ENCODE assay signal across 1 cellular context in the genomic region with DNA sequence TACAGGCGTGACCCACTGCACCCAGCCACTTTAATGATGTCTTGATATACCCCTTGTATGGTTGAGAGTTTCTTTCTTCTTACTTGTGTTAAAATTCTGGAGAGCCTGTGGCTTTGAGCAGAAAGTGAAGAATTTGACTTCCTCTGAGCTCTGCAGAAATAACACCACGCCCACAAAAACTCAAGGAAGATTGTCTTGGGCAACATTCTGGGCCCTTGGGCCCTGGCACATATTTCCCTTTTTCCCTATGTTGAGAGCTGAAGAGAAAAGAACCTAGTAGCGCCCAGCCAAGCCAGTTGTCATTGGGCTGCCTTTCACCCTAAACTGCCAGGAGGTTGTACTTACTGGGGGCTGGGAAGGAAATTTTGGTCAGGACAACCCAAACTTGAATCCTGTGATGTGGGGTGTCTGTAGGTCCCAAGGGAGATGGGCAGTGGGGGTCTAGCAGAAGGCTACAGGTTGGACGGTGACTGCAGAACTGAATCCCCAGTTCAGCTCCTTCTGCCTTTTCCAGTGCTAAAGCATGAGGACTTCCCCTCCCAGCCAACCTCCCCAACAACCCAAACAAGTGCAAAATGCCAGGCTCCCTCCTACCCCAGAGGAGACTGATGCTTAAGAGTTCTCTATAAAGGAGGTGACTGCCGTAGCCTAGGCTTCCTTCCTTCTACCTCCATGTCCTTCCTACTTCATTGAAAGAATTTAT.
TF ChIP-seq lines count a peak whose summit lies in the region.

No MANE protein-coding gene starts in this region.

TF ChIP-seq in HCT116, 20 proteins besides CTCF, POLR2A, EP300 and RAD21:
- TF ChIP-seq CEBPB (IDR thresholded peaks at IDR 0.05; ENCODE audit: low read depth): no peak
- TF ChIP-seq, protein P1, sequence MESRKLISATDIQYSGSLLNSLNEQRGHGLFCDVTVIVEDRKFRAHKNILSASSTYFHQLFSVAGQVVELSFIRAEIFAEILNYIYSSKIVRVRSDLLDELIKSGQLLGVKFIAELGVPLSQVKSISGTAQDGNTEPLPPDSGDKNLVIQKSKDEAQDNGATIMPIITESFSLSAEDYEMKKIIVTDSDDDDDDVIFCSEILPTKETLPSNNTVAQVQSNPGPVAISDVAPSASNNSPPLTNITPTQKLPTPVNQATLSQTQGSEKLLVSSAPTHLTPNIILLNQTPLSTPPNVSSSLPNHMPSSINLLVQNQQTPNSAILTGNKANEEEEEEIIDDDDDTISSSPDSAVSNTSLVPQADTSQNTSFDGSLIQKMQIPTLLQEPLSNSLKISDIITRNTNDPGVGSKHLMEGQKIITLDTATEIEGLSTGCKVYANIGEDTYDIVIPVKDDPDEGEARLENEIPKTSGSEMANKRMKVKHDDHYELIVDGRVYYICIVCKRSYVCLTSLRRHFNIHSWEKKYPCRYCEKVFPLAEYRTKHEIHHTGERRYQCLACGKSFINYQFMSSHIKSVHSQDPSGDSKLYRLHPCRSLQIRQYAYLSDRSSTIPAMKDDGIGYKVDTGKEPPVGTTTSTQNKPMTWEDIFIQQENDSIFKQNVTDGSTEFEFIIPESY (IDR thresholded peaks at IDR 0.05; ENCODE audit: extremely low read depth, insufficient replicate concordance, low read length): no peak
- TF ChIP-seq POLR2AphosphoS5 (IDR thresholded peaks at IDR 0.05; ENCODE audit: low read depth, low read length): peak; percentile 43
- TF ChIP-seq, protein P2, sequence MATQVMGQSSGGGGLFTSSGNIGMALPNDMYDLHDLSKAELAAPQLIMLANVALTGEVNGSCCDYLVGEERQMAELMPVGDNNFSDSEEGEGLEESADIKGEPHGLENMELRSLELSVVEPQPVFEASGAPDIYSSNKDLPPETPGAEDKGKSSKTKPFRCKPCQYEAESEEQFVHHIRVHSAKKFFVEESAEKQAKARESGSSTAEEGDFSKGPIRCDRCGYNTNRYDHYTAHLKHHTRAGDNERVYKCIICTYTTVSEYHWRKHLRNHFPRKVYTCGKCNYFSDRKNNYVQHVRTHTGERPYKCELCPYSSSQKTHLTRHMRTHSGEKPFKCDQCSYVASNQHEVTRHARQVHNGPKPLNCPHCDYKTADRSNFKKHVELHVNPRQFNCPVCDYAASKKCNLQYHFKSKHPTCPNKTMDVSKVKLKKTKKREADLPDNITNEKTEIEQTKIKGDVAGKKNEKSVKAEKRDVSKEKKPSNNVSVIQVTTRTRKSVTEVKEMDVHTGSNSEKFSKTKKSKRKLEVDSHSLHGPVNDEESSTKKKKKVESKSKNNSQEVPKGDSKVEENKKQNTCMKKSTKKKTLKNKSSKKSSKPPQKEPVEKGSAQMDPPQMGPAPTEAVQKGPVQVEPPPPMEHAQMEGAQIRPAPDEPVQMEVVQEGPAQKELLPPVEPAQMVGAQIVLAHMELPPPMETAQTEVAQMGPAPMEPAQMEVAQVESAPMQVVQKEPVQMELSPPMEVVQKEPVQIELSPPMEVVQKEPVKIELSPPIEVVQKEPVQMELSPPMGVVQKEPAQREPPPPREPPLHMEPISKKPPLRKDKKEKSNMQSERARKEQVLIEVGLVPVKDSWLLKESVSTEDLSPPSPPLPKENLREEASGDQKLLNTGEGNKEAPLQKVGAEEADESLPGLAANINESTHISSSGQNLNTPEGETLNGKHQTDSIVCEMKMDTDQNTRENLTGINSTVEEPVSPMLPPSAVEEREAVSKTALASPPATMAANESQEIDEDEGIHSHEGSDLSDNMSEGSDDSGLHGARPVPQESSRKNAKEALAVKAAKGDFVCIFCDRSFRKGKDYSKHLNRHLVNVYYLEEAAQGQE (IDR thresholded peaks at IDR 0.05; ENCODE audit: low read depth): no peak
